ENCODE assay signal across 29 cellular contexts in the genomic region with DNA sequence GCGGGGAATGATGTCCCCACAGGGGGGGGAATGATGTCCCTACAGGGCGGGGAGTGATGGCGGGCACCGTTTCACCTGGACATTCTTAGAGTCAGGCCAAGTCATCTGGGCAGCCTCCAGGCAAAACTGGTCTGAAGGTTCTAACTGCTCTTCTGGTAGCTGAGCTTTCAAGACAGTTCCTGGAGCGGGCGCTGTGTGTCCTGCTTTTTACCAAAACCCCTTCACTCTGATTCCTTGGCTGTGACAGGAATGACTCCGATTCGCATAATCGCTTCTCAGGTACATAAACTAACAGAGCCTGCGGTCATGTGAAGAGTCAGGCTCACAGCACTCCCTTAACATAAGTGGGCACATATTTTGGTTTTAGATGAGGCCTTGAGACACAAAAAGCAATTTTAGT.
DNase-seq lines count a peak whose midpoint lies in the region; ATAC-seq, FAIRE-seq and TF ChIP-seq lines count a peak whose summit lies in the region.
"Had no signal": no experiment of that assay in that cellular context is flagged by ENCODE, and none has a peak within 500 bp of the region (broad histone marks: within the 10 kb centered on the region; RNA-seq: fewer than 3 reads in every experiment).

No MANE protein-coding gene starts in this region.

- no peaks in the 10 kb centered on the region for H4K20me1 ChIP-seq in OCI-LY1 (ENCODE audit: insufficient read depth, low read length)

- DNase-seq in ELF-1 (ENCODE audit: low read depth, low spot score) (peak; percentile 24), kidney tubule cell (ENCODE audit: low spot score) (peak; percentile 32), HTR-8/SVneo (ENCODE audit: insufficient read length, low spot score) (no peak), MCF 10A (ENCODE audit: unreplicated experiment) (no peak)
- DNase-seq: ACHN; activated CD4-positive, alpha-beta T cell treated with anti-CD3 and anti-CD28 coated beads for 4 hours; activated gamma-delta T cell; activated naive CD8-positive, alpha-beta T cell treated with anti-CD3 and anti-CD28 coated beads, Interleukin-2, amount 50 U/mL, for 24 hours; BE2C; CD8-positive, alpha-beta memory T cell; DMS153; hypothalamus; NCI-H1436; NCI-H2171 treated with DMSO at 0.1 percent for 48 hours; NCI-H526 treated with DMSO at 0.1 percent for 48 hours; nephron progenitor cell; OCI-M1; stimulated activated CD4-positive, alpha-beta T cell treated with anti-CD3 and anti-CD28 coated beads, Interleukin-4, amount 100 ng/mL, for 4 hours; stimulated activated naive B cell treated with anti-CD40 and anti-IgM and Interleukin-4, amounts not matched to agents 10 μg/mL and 1 μg/mL and 100 μg/mL, for 72 hours had no signal

- H3K36me3 ChIP-seq in HUES6 (ENCODE audit: control insufficient read depth, insufficient read depth, low read length) (no peaks in the 10 kb centered on the region), OCI-LY1 (ENCODE audit: insufficient read depth, low read length) (no peaks in the 10 kb centered on the region)
- H3K36me3 ChIP-seq: BE2C had no signal

- H3K27me3 Mint-ChIP-seq in MCF 10A (ENCODE audit: insufficient read depth, unreplicated experiment): no peaks in the 10 kb centered on the region
- H3K27me3 Mint-ChIP-seq: activated naive CD8-positive, alpha-beta T cell treated with anti-CD3 and anti-CD28 coated beads, Interleukin-2, amount 50 U/mL, for 24 hours; CD8-positive, alpha-beta memory T cell; central memory CD8-positive, alpha-beta T cell; stimulated activated naive B cell treated with anti-CD40 and anti-IgM and Interleukin-4, amounts not matched to agents 10 μg/mL and 1 μg/mL and 100 μg/mL, for 72 hours had no signal

- no peak overlapping the region for H3K4me3 ChIP-seq in HUES6 (ENCODE audit: low read depth, low read length)
- no peak overlapping the region for H3K4me3 ChIP-seq in OCI-LY1 (ENCODE audit: low read depth, low read length, poor library complexity, severe bottlenecking)
- H3K4me3 ChIP-seq: K562, lung had no signal

- intact Hi-C loops in MCF 10A (cut with micrococcal nuclease): no loop called here

- TF ChIP-seq CTCF in OCI-LY1 (IDR thresholded peaks at IDR 0.05; ENCODE audit: low read length): no peak
- no peak for TF ChIP-seq CTCF in MCF 10A (IDR thresholded peaks at IDR 0.05; ENCODE audit: unreplicated experiment)

- BruUV-seq in MCF 10A (replicated peaks; lab: Mats Ljungman, UMichigan): no TSS peak

- no peak for FAIRE-seq in HTR-8/SVneo (lab: Jason Lieb, UNC)
- FAIRE-seq: endothelial cell of umbilical vein, G401.6, K562, keratinocyte had no signal

- H3K4me1 Mint-ChIP-seq in MCF 10A (ENCODE audit: insufficient read depth, unreplicated experiment): peaks cover 14% of the 10 kb centered on the region
- H3K4me1 Mint-ChIP-seq: activated naive CD8-positive, alpha-beta T cell treated with anti-CD3 and anti-CD28 coated beads, Interleukin-2, amount 50 U/mL, for 24 hours; CD8-positive, alpha-beta memory T cell; central memory CD8-positive, alpha-beta T cell; stimulated activated naive B cell treated with anti-CD40 and anti-IgM and Interleukin-4, amounts not matched to agents 10 μg/mL and 1 μg/mL and 100 μg/mL, for 72 hours had no signal

- H3K4me1 ChIP-seq in HUES6 (ENCODE audit: control insufficient read depth, insufficient read depth, low read length): peaks cover 31% of the 10 kb centered on the region
- H3K4me1 ChIP-seq in OCI-LY1 (ENCODE audit: insufficient read depth, low read length, severe bottlenecking): peaks cover 49% of the 10 kb centered on the region
- H3K4me1 ChIP-seq: BE2C had no signal

- ATAC-seq in HG02970 (IDR thresholded peaks at IDR 0.05; ENCODE audit: low FRiP score, unreplicated experiment) (no peak), GM18870 (IDR thresholded peaks at IDR 0.05; ENCODE audit: unreplicated experiment) (no peak)
- ATAC-seq: activated naive CD8-positive, alpha-beta T cell treated with anti-CD3 and anti-CD28 coated beads, Interleukin-2, amount 50 U/mL, for 24 hours; K562; stimulated activated naive B cell treated with anti-CD40 and anti-IgM and Interleukin-4, amounts not matched to agents 10 μg/mL and 1 μg/mL and 100 μg/mL, for 72 hours had no signal

- CTCF ChIA-PET in MCF 10A (lab: Yijun Ruan, JAX): interaction anchor here (0.7 to 0.8 kb wide), 2 partner anchors 14 to 115 kb away, joined by 3 read pairs; no protein-coding TSS in a partner anchor

- peak overlapping the region; percentile 98; the same call in 1 of the 2 replicates for H3K27ac ChIP-seq in HUES6 (ENCODE audit: low read depth, low read length)
- peak overlapping the region; percentile 88 for H3K27ac ChIP-seq in OCI-LY1 (ENCODE audit: low read depth, low read length, poor library complexity, severe bottlenecking)

- no peak overlapping the region for H3K4me2 ChIP-seq in OCI-LY1 (ENCODE audit: low read length)

- no peaks in the 10 kb centered on the region for H3K36me3 Mint-ChIP-seq in MCF 10A (ENCODE audit: insufficient read depth, unreplicated experiment)
- H3K36me3 Mint-ChIP-seq: CD8-positive, alpha-beta memory T cell; stimulated activated naive B cell treated with anti-CD40 and anti-IgM and Interleukin-4, amounts not matched to agents 10 μg/mL and 1 μg/mL and 100 μg/mL, for 72 hours had no signal

- H3K9me3 ChIP-seq in HUES6 (ENCODE audit: control insufficient read depth, insufficient read depth, low read depth, low read length): peaks cover 9% of the 10 kb centered on the region
- H3K9me3 ChIP-seq in OCI-LY1 (ENCODE audit: low read length): no peaks in the 10 kb centered on the region
- H3K9me3 ChIP-seq: BE2C had no signal

- H3K9ac ChIP-seq in HUES6 (ENCODE audit: low read length) (no peak overlapping the region), OCI-LY1 (ENCODE audit: low read length) (no peak overlapping the region)

- no peaks in the 10 kb centered on the region for H3K9me2 ChIP-seq in OCI-LY1 (ENCODE audit: low read depth, low read length)

- H3K27ac Mint-ChIP-seq in MCF 10A (ENCODE audit: low read depth, unreplicated experiment): no peak overlapping the region
- H3K27ac Mint-ChIP-seq: activated naive CD8-positive, alpha-beta T cell treated with anti-CD3 and anti-CD28 coated beads, Interleukin-2, amount 50 U/mL, for 24 hours; CD8-positive, alpha-beta memory T cell; nephron progenitor cell; stimulated activated naive B cell treated with anti-CD40 and anti-IgM and Interleukin-4, amounts not matched to agents 10 μg/mL and 1 μg/mL and 100 μg/mL, for 72 hours had no signal

- H3K4me3 Mint-ChIP-seq in MCF 10A (ENCODE audit: unreplicated experiment): no peak overlapping the region
- H3K4me3 Mint-ChIP-seq: activated naive CD8-positive, alpha-beta T cell treated with anti-CD3 and anti-CD28 coated beads, Interleukin-2, amount 50 U/mL, for 24 hours; CD8-positive, alpha-beta memory T cell; central memory CD8-positive, alpha-beta T cell; nephron progenitor cell; stimulated activated naive B cell treated with anti-CD40 and anti-IgM and Interleukin-4, amounts not matched to agents 10 μg/mL and 1 μg/mL and 100 μg/mL, for 72 hours had no signal

- no peak overlapping the region for H2AFZ ChIP-seq in OCI-LY1 (ENCODE audit: low read length)

- no peaks in the 10 kb centered on the region for H3K27me3 ChIP-seq in HUES6 (ENCODE audit: control insufficient read depth, insufficient read depth, low read length)
- H3K27me3 ChIP-seq in OCI-LY1 (ENCODE audit: insufficient read depth, low read length): no peaks in the 10 kb centered on the region
- H3K27me3 ChIP-seq: BE2C had no signal

- no peaks in the 10 kb centered on the region for H3K9me3 Mint-ChIP-seq in MCF 10A (ENCODE audit: unreplicated experiment)

- POLR2A ChIA-PET in MCF 10A (lab: Yijun Ruan, JAX): no interaction called here

- H3F3A ChIP-seq in OCI-LY1 (ENCODE audit: insufficient read depth, low read length): no peaks in the 10 kb centered on the region

- no peaks in the 10 kb centered on the region for H3K79me2 ChIP-seq in OCI-LY1 (ENCODE audit: insufficient read depth, low read length)

Comparison
In these comparisons a context has a peak if more than half of its experiments do, and no peak if none do; other contexts are left out.
1. DNase-seq: peak in ELF-1 (single experiment) and kidney tubule cell (single experiment); none in HTR-8/SVneo (single experiment) and MCF 10A (single experiment).